In genomic region chr7:80078159-80078731, GRCh38 we compare ENCODE assay signal across 1 cellular context.
TF ChIP-seq lines count a peak whose summit lies in the region.

No MANE protein-coding gene starts in this region.

TF ChIP-seq in GM23338, 12 proteins besides CTCF, POLR2A, EP300 and RAD21 (continued from another document):
- TF ChIP-seq REST (IDR thresholded peaks at IDR 0.05; ENCODE audit: unreplicated experiment) (no peak), EZH2phosphoT487 (IDR thresholded peaks at IDR 0.05; ENCODE audit: unreplicated experiment) (no peak), STAT1 (IDR thresholded peaks at IDR 0.05; ENCODE audit: unreplicated experiment) (no peak), EZH2 (IDR thresholded peaks at IDR 0.05; ENCODE audit: low read depth, unreplicated experiment) (no peak)
